ENCODE assay signal across 9 cellular contexts in genomic region chr7:85908051-85908450, GRCh38.
"Had no signal": no experiment of that assay in that cellular context is flagged by ENCODE, and none has a peak within 500 bp of the region (broad histone marks: within the 10 kb centered on the region; RNA-seq: fewer than 3 reads in every experiment).

No MANE protein-coding gene starts in this region.

- H3K4me3 ChIP-seq: GM23248, GM23338, HAP-1 had no signal

- H3K9me3 Mint-ChIP-seq: GM23338, H9 had no signal

- DNase-seq: GM23248, GOT3, H7, H9, HCEC 1CT, HFFc6 had no signal

- H3K4me2 ChIP-seq: GM23338 had no signal

- H3K4me1 Mint-ChIP-seq: GM23338, H9 had no signal

- H3K27ac ChIP-seq: GM23248 had no signal

- ATAC-seq: GM23338, HCT116 had no signal

- H2AFZ ChIP-seq: GM23248, GM23338 had no signal

- H3K9ac ChIP-seq: GM23248 had no signal

- H3K4me1 ChIP-seq: HAP-1 had no signal

- H3K9me3 ChIP-seq: HAP-1 had no signal

- H3K27ac Mint-ChIP-seq: GM23338, HFFc6 had no signal

- H3K4me3 Mint-ChIP-seq: GM23338, H9, HFFc6 had no signal

- H3K36me3 ChIP-seq: HAP-1 had no signal
